ENCODE assay signal across 14 cellular contexts in the genomic region with DNA sequence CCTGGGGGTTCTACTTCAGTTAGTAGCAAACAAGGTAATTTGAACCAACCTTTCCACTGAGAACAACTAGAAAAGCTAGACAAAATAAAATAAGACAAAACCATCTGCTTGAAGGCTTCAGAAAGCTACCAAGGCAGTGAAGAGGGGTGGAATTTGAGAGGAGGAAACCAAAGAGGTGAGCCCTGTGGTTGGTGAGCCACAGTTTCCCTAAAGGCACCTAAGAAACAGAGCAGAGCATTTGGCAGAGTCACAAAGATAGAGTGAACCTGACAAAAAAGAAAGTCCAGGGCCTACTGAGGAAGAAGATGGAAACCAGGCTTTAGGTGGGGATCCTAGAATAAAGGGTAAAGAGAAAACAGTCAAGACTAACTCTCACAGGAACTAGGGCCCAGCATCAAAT.
"Had no signal": no experiment of that assay in that cellular context is flagged by ENCODE, and none has a peak within 500 bp of the region (broad histone marks: within the 10 kb centered on the region; RNA-seq: fewer than 3 reads in every experiment).

No MANE protein-coding gene starts in this region.

- H3K9me3 ChIP-seq: adrenal gland, thoracic aorta, upper lobe of right lung had no signal

- DNase-seq: activated naive CD4-positive, alpha-beta T cell treated with Interleukin-2 at 50 U/mL for 16 hours; activated T-cell treated with anti-CD3 and anti-CD28 coated beads, Interleukin-2, amount 50 U/mL, for 72 hours; adrenal gland; cerebellar nuclear complex; cortex of kidney; right cardiac atrium; stimulated activated CD4-positive, alpha-beta T cell treated with anti-CD3 and anti-CD28 coated beads, Interleukin-4, amount 100 ng/mL, for 24 hours; upper lobe of right lung had no signal

- H3K27me3 Mint-ChIP-seq: memory B cell had no signal

- H3K36me3 ChIP-seq: adrenal gland, breast epithelium, thoracic aorta, upper lobe of right lung had no signal

- H3K27ac Mint-ChIP-seq: activated T-cell treated with anti-CD3 and anti-CD28 coated beads, Interleukin-2, amount 50 U/mL, for 72 hours; memory B cell; stimulated activated effector memory CD8-positive, alpha-beta T cell treated with anti-CD3 and anti-CD28 coated beads, Interleukin-12 subunit alpha, Interleukin-12 subunit beta, amount 100 ng/mL, for 72 hours; WTC11 had no signal

- H3K9me3 Mint-ChIP-seq: memory B cell; stimulated activated effector memory CD8-positive, alpha-beta T cell treated with anti-CD3 and anti-CD28 coated beads, Interleukin-12 subunit alpha, Interleukin-12 subunit beta, amount 100 ng/mL, for 72 hours had no signal

- H3K4me3 ChIP-seq: adrenal gland, breast epithelium, thoracic aorta, upper lobe of right lung had no signal

- H3K4me3 Mint-ChIP-seq: memory B cell; neural crest cell; stimulated activated effector memory CD8-positive, alpha-beta T cell treated with anti-CD3 and anti-CD28 coated beads, Interleukin-12 subunit alpha, Interleukin-12 subunit beta, amount 100 ng/mL, for 72 hours; WTC11 had no signal

- H3K4me1 ChIP-seq: adrenal gland, breast epithelium, upper lobe of right lung had no signal

- ATAC-seq: right cardiac atrium; stimulated activated effector memory CD8-positive, alpha-beta T cell treated with anti-CD3 and anti-CD28 coated beads, Interleukin-12 subunit alpha, Interleukin-12 subunit beta, amount 100 ng/mL, for 72 hours; upper lobe of right lung; WTC11 had no signal

- H3K4me1 Mint-ChIP-seq: memory B cell had no signal

- H3K27ac ChIP-seq: adrenal gland, breast epithelium, thoracic aorta, upper lobe of right lung had no signal
